Comparison of ENCODE assay signal across 13 cellular contexts in the genomic region with DNA sequence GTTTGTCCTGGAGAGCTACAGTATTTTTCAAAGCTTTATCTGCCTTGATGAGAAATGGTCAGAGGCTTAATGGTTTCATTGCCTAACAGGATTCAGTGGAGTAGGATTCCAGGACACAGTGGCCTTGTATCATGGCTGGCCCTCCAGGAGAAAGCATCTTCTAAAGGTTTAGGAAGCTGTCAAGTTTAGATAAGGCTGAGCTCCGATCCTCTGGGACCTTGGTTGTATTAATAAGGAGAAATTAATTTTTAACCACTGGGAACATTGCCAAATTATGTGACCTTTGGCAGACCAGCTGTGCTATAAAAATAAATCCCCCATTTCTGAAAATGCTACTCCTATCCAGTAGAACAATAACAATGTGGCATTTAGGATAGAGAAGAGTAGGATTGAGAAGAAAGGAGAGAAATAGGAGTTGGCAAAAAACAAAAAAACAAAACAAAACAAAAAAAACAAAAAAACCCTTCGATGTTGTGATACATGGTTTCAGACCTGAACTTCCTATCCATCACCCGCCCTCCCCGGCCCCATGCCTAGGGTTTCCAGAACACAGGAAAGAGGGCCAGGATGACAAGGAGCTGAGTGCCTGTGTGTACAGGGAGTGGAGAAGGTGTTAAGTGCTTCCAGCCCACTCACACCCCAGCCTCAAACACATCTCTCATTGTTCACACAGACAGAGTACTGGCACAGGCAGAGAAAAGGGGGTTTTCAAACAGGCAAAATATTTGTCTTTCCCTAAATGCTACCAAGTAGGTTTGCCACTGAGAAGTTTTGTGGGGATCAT. TPM values are rescaled to one million over a fixed set of nuclear protein-coding genes. Genes with fewer than 3 reads are reported as not detected.
A peak's percentile ranks its signal among the peaks of the same experiment; 100 is the strongest.
DNase-seq lines count a peak whose midpoint lies in the region; ATAC-seq, FAIRE-seq and TF ChIP-seq lines count a peak whose summit lies in the region.
"Had no signal": no experiment of that assay in that cellular context is flagged by ENCODE, and none has a peak within 500 bp of the region (broad histone marks: within the 10 kb centered on the region; RNA-seq: fewer than 3 reads in every experiment).

No MANE protein-coding gene starts in this region.

- no peak for TF ChIP-seq CTCF in GM13977 (IDR thresholded peaks at IDR 0.05; ENCODE audit: extremely low read depth, insufficient read depth, missing control alignments)

- H3K27me3 ChIP-seq in small intestine (ENCODE audit: control insufficient read depth in 2 of 2, insufficient read depth in 2 of 2, low read length in 2 of 2), result peaks cover 3 to 10% of the 10 kb centered on the region in 2 donors

- peaks cover 0 to 6% of the 10 kb centered on the region in 2 donors for H3K4me1 ChIP-seq in small intestine (ENCODE audit: control insufficient read depth in 2 of 2, insufficient read depth in 1 of 2, low read depth in 1 of 2, low read length in 1 of 2)

- H3K9me3 ChIP-seq in small intestine (ENCODE audit: control insufficient read depth, low read depth), result no peaks in the 10 kb centered on the region

- ATAC-seq in HG03432 (IDR thresholded peaks at IDR 0.05; ENCODE audit: unreplicated experiment), result no peak

- peak; percentile 47 for DNase-seq in Caki2 (ENCODE audit: low read depth)
- DNase-seq in astrocyte of the hippocampus (ENCODE audit: low read depth, low spot score), result peak; percentile 46
- DNase-seq in kidney glomerular epithelial cell (lab: John Stamatoyannopoulos, UW), result peak; percentile 39
- DNase-seq in small intestine, result peak; percentile 16
- no peak for DNase-seq in GM13977 (ENCODE audit: low spot score)
- DNase-seq in stimulated activated CD4-positive, alpha-beta T cell treated with anti-CD3 and anti-CD28 coated beads, Interleukin-1b, Interleukin-23, amount 100 ng/mL, for 48 hours, result no peak
- no peak for DNase-seq in Kasumi-1 (lab: John Stamatoyannopoulos, UW)
- DNase-seq: activated naive CD4-positive, alpha-beta T cell treated with anti-CD3 and anti-CD28 coated beads, Interleukin-2, amount 50 U/mL, for 16 hours; Karpas-422; SHP77; stimulated activated naive CD4-positive, alpha-beta T cell had no signal

- no peak overlapping the region for H3K4me3 ChIP-seq in small intestine (ENCODE audit: low read depth in 1 of 2, low read length in 2 of 2)

- no peak for FAIRE-seq in small intestine (lab: Jason Lieb, UNC)
- FAIRE-seq: bronchial epithelial cell had no signal

- in situ Hi-C loops in Caki2 (cut with HindIII; ENCODE audit: low pct_unique_long_range_greater_than_20kb, low sequenced_read_pairs) (no loop called here), GM13977 (cut with MboI; ENCODE audit: low pct_unique_long_range_greater_than_20kb, low sequenced_read_pairs, unreplicated experiment) (no loop called here)

- WGBS in small intestine, 3 donors, result 35 to 51% (median 41%) methylated on average over 4 of the region's 4 CpGs

- no peaks in the 10 kb centered on the region for H3K36me3 ChIP-seq in small intestine (ENCODE audit: control insufficient read depth in 2 of 2, insufficient read depth in 2 of 2, low read length in 2 of 2)

- H3K27ac ChIP-seq in small intestine (ENCODE audit: low read depth in 1 of 2, low read length in 1 of 2), result no peak overlapping the region

RNA-seq across cellular contexts. Expression of gene NRP2, which starts 6.3 kb away (rescaled TPM):
- 60.0 and 69.1 TPM in 2 replicates for total RNA-seq in Caki2 (2014; rRNA removed; shearing (Covaris generic); ENCODE audit: low replicate concordance)
- 1 to 10 TPM in 1 of 3 donors, under 1 TPM in 2; 0.81 to 9.0 (median 0.89) TPM for polyA plus RNA-seq in small intestine

Comparison
In these comparisons a context has a peak if more than half of its experiments do, and no peak if none do; other contexts are left out.
1. DNase-seq: peak in Caki2 (single experiment), astrocyte of the hippocampus (single experiment), kidney glomerular epithelial cell (single experiment) and small intestine (single experiment); none in GM13977 (single experiment), stimulated activated CD4-positive, alpha-beta T cell treated with anti-CD3 and anti-CD28 coated beads, Interleukin-1b, Interleukin-23, amount 100 ng/mL, for 48 hours (single experiment) and Kasumi-1 (0 of 2).